24 cellular contexts compared by ENCODE assay signal in the genomic region with DNA sequence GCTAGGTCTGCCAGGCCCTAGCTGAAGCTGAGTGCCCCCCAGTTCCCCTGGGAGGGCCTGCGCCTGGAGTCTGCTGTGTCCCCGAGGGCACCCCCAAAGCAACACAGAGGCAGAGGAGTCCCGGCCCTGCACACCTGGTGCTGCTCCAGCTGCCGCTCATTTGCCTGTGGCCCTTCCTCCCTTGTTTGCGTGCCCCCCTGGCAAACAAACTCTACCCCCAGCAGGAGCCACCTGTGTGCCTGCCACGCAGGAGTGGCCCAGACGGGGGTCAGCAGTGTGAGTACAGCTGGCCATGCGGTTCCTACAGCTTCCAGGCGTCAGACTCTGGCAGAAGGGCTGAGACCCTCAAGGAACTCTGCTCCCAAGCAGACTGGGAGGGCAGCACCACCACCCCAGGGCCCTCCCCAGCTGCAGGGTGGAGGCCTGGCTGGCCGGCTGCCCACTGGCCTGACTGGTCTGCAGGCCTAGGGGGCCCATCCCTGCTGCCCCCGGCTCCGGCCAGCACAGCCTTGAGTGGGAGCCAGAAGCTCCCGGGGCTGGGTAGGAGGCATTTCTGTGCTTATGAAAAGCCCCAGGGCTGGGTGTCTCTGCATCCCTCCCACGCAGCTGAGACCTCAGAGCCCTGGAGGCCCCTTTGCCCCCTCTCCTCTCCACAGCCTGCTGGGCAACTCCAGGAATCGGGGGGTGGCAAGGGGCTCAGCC. TPM values are rescaled to one million over a fixed set of nuclear protein-coding genes. Genes with fewer than 3 reads are reported as not detected.
DNase-seq lines count a peak whose midpoint lies in the region; ATAC-seq and TF ChIP-seq lines count a peak whose summit lies in the region.
"Had no signal": no experiment of that assay in that cellular context is flagged by ENCODE, and none has a peak within 500 bp of the region (broad histone marks: within the 10 kb centered on the region; RNA-seq: fewer than 3 reads in every experiment).

No MANE protein-coding gene starts in this region.

- TF ChIP-seq POLR2A in Raji (IDR thresholded peaks at IDR 0.05; ENCODE audit: insufficient read depth, low read depth, low read length), result peak; percentile 16; the same call in 1 of the 2 replicates

- no peak for DNase-seq in left ventricle myocardium inferior
- no peak for DNase-seq in left ventricle myocardium superior
- DNase-seq in memory B cell (ENCODE audit: low spot score in 2 of 2), result no peak
- no peak for DNase-seq in UCSD-AML1 (lab: John Stamatoyannopoulos, UW; ENCODE audit: unreplicated experiment)
- no peak for DNase-seq in left lung
- DNase-seq in NCI-H1092 (lab: John Stamatoyannopoulos, UW), result no peak
- DNase-seq: activated CD4-positive, alpha-beta T cell treated with anti-CD3 and anti-CD28 coated beads, Interleukin-2, amount 50 U/mL, for 1 hour; activated CD8-positive, alpha-beta memory T cell treated with anti-CD3 and anti-CD28 coated beads, Interleukin-2, amount 50 U/mL, for 48 hours; activated gamma-delta T cell treated with Interleukin-2 at 50 U/mL for 16 hours; amygdala; caudate nucleus; DMS 273 treated with DMSO at 0.1 percent for 48 hours; effector memory CD8-positive, alpha-beta T cell; heart left ventricle; KG1; naive thymus-derived CD4-positive, alpha-beta T cell; NCI-H1048; stimulated activated CD4-positive, alpha-beta T cell treated with anti-CD3 and anti-CD28 coated beads, Interleukin-12 subunit alpha, Interleukin-12 subunit beta, amount 100 ng/mL, for 4 hours; SW 1271; tibial artery had no signal

- H3K27me3 Mint-ChIP-seq in memory B cell, result no peaks in the 10 kb centered on the region
- H3K27me3 Mint-ChIP-seq: effector memory CD8-positive, alpha-beta T cell; naive thymus-derived CD4-positive, alpha-beta T cell had no signal

- intact Hi-C loops in left ventricle myocardium inferior (cut with micrococcal nuclease), result no loop called here
- intact Hi-C loops in left ventricle myocardium superior (cut with micrococcal nuclease), result no loop called here
- intact Hi-C loops in left lung (cut with DNase I), result no loop called here

- H3K4me3 Mint-ChIP-seq in memory B cell, result peak overlapping the region; percentile 68
- H3K4me3 Mint-ChIP-seq: effector memory CD8-positive, alpha-beta T cell had no signal

- no peak for TF ChIP-seq CTCF in left ventricle myocardium inferior (IDR thresholded peaks at IDR 0.05; ENCODE audit: borderline replicate concordance)
- no peak for TF ChIP-seq CTCF in left lung (IDR thresholded peaks at IDR 0.05)

- H3K27ac ChIP-seq in left ventricle myocardium inferior (replicated peaks) (peak overlapping the region; percentile 6), left lung (no peak overlapping the region)
- H3K27ac ChIP-seq: C4-2B, heart left ventricle, prostate gland, tibial artery had no signal

- ATAC-seq in left ventricle myocardium superior, result no peak
- peak; percentile 48 for ATAC-seq in memory B cell (ENCODE audit: low read depth)
- ATAC-seq in left lung, result no peak
- ATAC-seq in HG03025 (IDR thresholded peaks at IDR 0.05; ENCODE audit: low FRiP score, unreplicated experiment), result no peak
- ATAC-seq: effector memory CD8-positive, alpha-beta T cell; naive thymus-derived CD4-positive, alpha-beta T cell had no signal

- peaks cover 32% of the 10 kb centered on the region for H3K36me3 ChIP-seq in left ventricle myocardium inferior
- peaks cover 0 to 31% of the 10 kb centered on the region in 2 donors for H3K36me3 ChIP-seq in left lung

- no peaks in the 10 kb centered on the region for H3K36me3 Mint-ChIP-seq in memory B cell

- H3K9me3 Mint-ChIP-seq in memory B cell, result no peaks in the 10 kb centered on the region
- H3K9me3 Mint-ChIP-seq: effector memory CD8-positive, alpha-beta T cell; naive thymus-derived CD4-positive, alpha-beta T cell had no signal

- peaks cover 14% of the 10 kb centered on the region for H3K4me1 Mint-ChIP-seq in memory B cell

- H3K27ac Mint-ChIP-seq in memory B cell, result no peak overlapping the region
- H3K27ac Mint-ChIP-seq: effector memory CD8-positive, alpha-beta T cell; naive thymus-derived CD4-positive, alpha-beta T cell had no signal

- peaks cover 54% of the 10 kb centered on the region for H3K4me1 ChIP-seq in left ventricle myocardium inferior
- peaks cover 9 to 24% of the 10 kb centered on the region in 2 donors for H3K4me1 ChIP-seq in left lung

- no peaks in the 10 kb centered on the region for H3K9me3 ChIP-seq in left ventricle myocardium inferior (replicated peaks)
- no peaks in the 10 kb centered on the region for H3K9me3 ChIP-seq in left lung
- H3K9me3 ChIP-seq: heart left ventricle, prostate gland, tibial artery had no signal

- H3K27me3 ChIP-seq in left ventricle myocardium inferior (ENCODE audit: low read depth), result no peaks in the 10 kb centered on the region
- no peaks in the 10 kb centered on the region for H3K27me3 ChIP-seq in left lung
- H3K27me3 ChIP-seq: heart left ventricle, tibial artery had no signal

- no peak overlapping the region for H3K4me3 ChIP-seq in left ventricle myocardium inferior
- H3K4me3 ChIP-seq in left lung, result no peak overlapping the region
- H3K4me3 ChIP-seq: heart left ventricle, prostate gland, tibial artery had no signal

RNA-seq across cellular contexts. Expression of a gene that starts 0.6 kb away (rescaled TPM):
- 0.93 TPM for total RNA-seq in left ventricle myocardium inferior
- 0.57 TPM for total RNA-seq in left ventricle myocardium superior
- total RNA-seq in left lung, result under 1 TPM; 0.20 to 0.37 TPM

RNA-seq across cellular contexts. Expression of a gene that starts 5.9 kb away (rescaled TPM):
- total RNA-seq in left ventricle myocardium inferior (99.2 TPM), left ventricle myocardium superior (112 TPM), left lung (10 to 100 TPM; 24.5 to 25.2 TPM)

RNA-seq across cellular contexts. Expression of a gene that starts 6.1 kb away (rescaled TPM):
- total RNA-seq in left ventricle myocardium inferior (70.1 TPM), left ventricle myocardium superior (77.2 TPM), left lung (10 to 100 TPM; 67.0 to 90.4 TPM)

RNA-seq across cellular contexts. Expression of a gene that starts 18.7 kb away (rescaled TPM):
- total RNA-seq in left ventricle myocardium inferior (93.0 TPM), left ventricle myocardium superior (144 TPM), left lung (10 to 100 TPM; 67.4 to 81.2 TPM)

RNA-seq across cellular contexts. Expression of a gene that starts 22.1 kb away (rescaled TPM):
- total RNA-seq in left ventricle myocardium inferior (10.4 TPM), left ventricle myocardium superior (11.1 TPM), left lung (10 to 100 TPM; 17.4 to 18.3 TPM)
